Comparison of ENCODE assay signal across 10 cellular contexts in the genomic region with DNA sequence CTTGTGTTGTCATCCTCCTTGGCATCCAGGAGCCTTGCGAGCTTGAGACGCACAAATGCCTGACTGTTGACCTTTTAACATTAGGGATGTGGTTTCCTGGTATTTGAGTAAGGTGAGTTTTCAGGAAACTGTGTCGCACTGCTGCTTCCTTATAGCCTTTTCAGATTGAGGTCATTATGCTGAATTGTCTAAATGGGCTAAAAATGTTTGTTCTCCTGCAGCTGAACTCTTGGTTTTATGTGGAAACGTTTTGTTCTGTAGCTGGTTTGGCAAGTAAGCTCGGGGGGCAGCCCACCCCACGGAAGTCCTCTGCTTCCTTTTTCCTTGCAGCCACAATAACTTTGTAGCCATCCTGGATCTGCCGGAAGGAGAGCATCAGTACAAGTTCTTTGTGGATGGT. TPM values are rescaled to one million over a fixed set of nuclear protein-coding genes. Genes with fewer than 3 reads are reported as not detected.
A peak's percentile ranks its signal among the peaks of the same experiment; 100 is the strongest.
DNase-seq lines count a peak whose midpoint lies in the region; ATAC-seq, FAIRE-seq and TF ChIP-seq lines count a peak whose summit lies in the region.
"Had no signal": no experiment of that assay in that cellular context is flagged by ENCODE, and none has a peak within 500 bp of the region (broad histone marks: within the 10 kb centered on the region; RNA-seq: fewer than 3 reads in every experiment).

No MANE protein-coding gene starts in this region.

- POLR2A ChIA-PET in PC-9 (lab: Charles Lee; ENCODE audit: unreplicated experiment) = no interaction called here

- TF ChIP-seq CTCF in PC-9 (conservative IDR thresholded peaks at IDR 0.05) (no peak), bronchial epithelial cell (IDR thresholded peaks at IDR 0.05; ENCODE audit: insufficient read depth, low read length, severe bottlenecking) (no peak), left lung (IDR thresholded peaks at IDR 0.05) (no peak), stomach (IDR thresholded peaks at IDR 0.05) (no peak), GM10266 (IDR thresholded peaks at IDR 0.05; ENCODE audit: control insufficient read depth, insufficient read depth, low read depth, missing control alignments) (no peak)

- H2AFZ ChIP-seq in PC-9 = no peak overlapping the region

- no peaks in the 10 kb centered on the region for H3K9me2 ChIP-seq in PC-9 (ENCODE audit: insufficient read depth)

- H3K4me3 ChIP-seq in PC-9 = no peak overlapping the region
- H3K4me3 ChIP-seq in bronchial epithelial cell (ENCODE audit: low read depth, low read length) = no peak overlapping the region
- H3K4me3 ChIP-seq in left lung = no peak overlapping the region
- no peak overlapping the region for H3K4me3 ChIP-seq in stomach

- no TSS peak for BruUV-seq in PC-9 (replicated peaks; lab: Mats Ljungman, UMichigan)

- intact Hi-C loops in PC-9 (cut with micrococcal nuclease; ENCODE audit: unreplicated experiment) = no loop called here
- intact Hi-C loops in left lung (cut with DNase I) = no loop called here
- intact Hi-C loops in stomach (cut with DNase I; ENCODE audit: low total_unique reads) = no loop called here

- H3K27me3 ChIP-seq in PC-9 (ENCODE audit: insufficient read depth, low read depth) (no peaks in the 10 kb centered on the region), bronchial epithelial cell (ENCODE audit: control insufficient read depth, insufficient read depth, low read length) (no peaks in the 10 kb centered on the region), left lung (no peaks in the 10 kb centered on the region), stomach (no peaks in the 10 kb centered on the region)

- FAIRE-seq in bronchial epithelial cell (lab: Jason Lieb, UNC) = no peak

- no peak for TF ChIP-seq EP300 in stomach (IDR thresholded peaks at IDR 0.05)

- H3K9me3 ChIP-seq in PC-9 (ENCODE audit: insufficient read depth, low read depth) = no peaks in the 10 kb centered on the region
- no peaks in the 10 kb centered on the region for H3K9me3 ChIP-seq in left lung
- no peaks in the 10 kb centered on the region for H3K9me3 ChIP-seq in stomach

- peak; percentile 17 for ATAC-seq in left lung

- peaks cover 33% of the 10 kb centered on the region for H3F3A ChIP-seq in PC-9 (ENCODE audit: insufficient read depth, low read depth)

- TF ChIP-seq POLR2A in stomach (IDR thresholded peaks at IDR 0.05) = no peak

- WGBS in stomach, 5 donors = 26 to 56% (median 40%) methylated on average over 7 of the region's 7 CpGs

- H3K79me2 ChIP-seq in PC-9 (ENCODE audit: low read depth) = peaks cover 33% of the 10 kb centered on the region

- 0 out of 2 replicates have a peak, but pooled peaks cover 10% of the 10 kb centered on the region for H4K20me1 ChIP-seq in PC-9 (ENCODE audit: insufficient read depth)

- CTCF ChIA-PET in PC-9 (lab: Charles Lee) = no interaction called here

- no peak overlapping the region for H3K4me2 ChIP-seq in PC-9

- H3K36me3 ChIP-seq in PC-9 (ENCODE audit: low read depth) (peaks cover 58% of the 10 kb centered on the region), bronchial epithelial cell (ENCODE audit: control insufficient read depth, insufficient read depth, low read length) (peaks cover 21% of the 10 kb centered on the region), left lung (peaks cover 0 to 79% of the 10 kb centered on the region in 2 donors), stomach (peaks cover 55 to 87% (median 81%) of the 10 kb centered on the region in 4 donors)

- H3K4me1 ChIP-seq in PC-9 (replicated peaks; ENCODE audit: insufficient read depth) (peaks cover 35% of the 10 kb centered on the region), left lung (peaks cover 17 to 64% of the 10 kb centered on the region in 2 donors), stomach (peaks cover 27 to 89% (median 67%) of the 10 kb centered on the region in 4 donors)

- peak in 1 of 2 experiments; percentile 85 for DNase-seq in PC-9
- DNase-seq in bronchial epithelial cell (ENCODE audit: low read depth) = peak; percentile 64
- DNase-seq in left lung = no peak
- DNase-seq in stomach = no peak
- DNase-seq in UCSD-AML1 (lab: John Stamatoyannopoulos, UW; ENCODE audit: unreplicated experiment) = no peak
- DNase-seq in ecto neural progenitor cell (ENCODE audit: low spot score) = no peak
- no peak for DNase-seq in GM10266 (ENCODE audit: extremely low spot score)
- DNase-seq: GOT3; stimulated activated CD4-positive, alpha-beta T cell treated with anti-CD3 and anti-CD28 coated beads, Interleukin-12 subunit alpha, Interleukin-12 subunit beta, amount 100 ng/mL, for 4 hours; stimulated activated naive CD4-positive, alpha-beta T cell had no signal

- H3K27ac ChIP-seq in PC-9 (peak overlapping the region; percentile 47), left lung (peak overlapping the region; percentile 51 to 78), stomach (peak overlapping the region; percentile 56 to 99 (median 96))

RNA-seq across cellular contexts. Expression of a gene that starts 5.7 kb away (rescaled TPM):
- 24.8 and 30.0 TPM in 2 replicates for total RNA-seq in PC-9 (2021)
- total RNA-seq in bronchial epithelial cell = 14.1 and 19.5 TPM in 2 replicates
- 10 to 100 TPM; 31.8 to 53.3 TPM for total RNA-seq in left lung
- total RNA-seq in stomach = 100 to 1,000 TPM in 1 of 5 donors, 10 to 100 TPM in 4; 22.6 to 143 (median 53.6) TPM
- polyA plus RNA-seq in stomach = 10 to 100 TPM; 30.7 to 53.6 (median 45.8) TPM
